27 cellular contexts compared by ENCODE assay signal in genomic region chr4:83293305-83294046, GRCh38.
"Had no signal": no experiment of that assay in that cellular context is flagged by ENCODE, and none has a peak within 500 bp of the region (broad histone marks: within the 10 kb centered on the region; RNA-seq: fewer than 3 reads in every experiment).

No MANE protein-coding gene starts in this region.

- H3K36me3 Mint-ChIP-seq: natural killer cell treated with Interleukin-12 subunit alpha and Interleukin-12 subunit beta and Interleukin-15 and Interleukin-18, amount 100 ng/mL, for 72 hours had no signal

- H3K4me3 ChIP-seq: adrenal gland, body of pancreas, coronary artery, dorsolateral prefrontal cortex, left lung, lower lobe of right lung, skin epidermis, tibial nerve had no signal

- H3K27ac ChIP-seq: adrenal gland, body of pancreas, coronary artery, dorsolateral prefrontal cortex, left lung, lower lobe of right lung, skin epidermis, tibial nerve, WERI-Rb-1 had no signal

- H3K9me3 ChIP-seq: adrenal gland, body of pancreas, left lung, lower lobe of right lung, tibial nerve had no signal

- H3K9me3 Mint-ChIP-seq: natural killer cell treated with Interleukin-12 subunit alpha and Interleukin-12 subunit beta and Interleukin-15 and Interleukin-18, amount 100 ng/mL, for 72 hours had no signal

- H3K27ac Mint-ChIP-seq: activated naive CD8-positive, alpha-beta T cell treated with anti-CD3 and anti-CD28 coated beads for 36 hours; natural killer cell treated with Interleukin-12 subunit alpha and Interleukin-12 subunit beta and Interleukin-15 and Interleukin-18, amount 100 ng/mL, for 72 hours had no signal

- ATAC-seq: activated CD4-positive, CD25-positive, alpha-beta regulatory T cell treated with anti-CD3 and anti-CD28 coated beads, Interleukin-2, amount 50 U/mL, for 24 hours; activated T-cell treated with anti-CD3 and anti-CD28 coated beads, Interleukin-2, amount 50 U/mL, for 4 hours; body of pancreas; left lung; lower lobe of right lung; natural killer cell treated with Interleukin-12 subunit alpha and Interleukin-12 subunit beta and Interleukin-15 and Interleukin-18, amount 100 ng/mL, for 72 hours; sciatic nerve had no signal

- H3K27me3 ChIP-seq: adrenal gland, body of pancreas, left lung, tibial nerve had no signal

- FAIRE-seq: frontal cortex, urothelium cell line had no signal

- H3K27me3 Mint-ChIP-seq: activated naive CD8-positive, alpha-beta T cell treated with anti-CD3 and anti-CD28 coated beads for 36 hours; natural killer cell treated with Interleukin-12 subunit alpha and Interleukin-12 subunit beta and Interleukin-15 and Interleukin-18, amount 100 ng/mL, for 72 hours had no signal

- H3K4me3 Mint-ChIP-seq: activated naive CD8-positive, alpha-beta T cell treated with anti-CD3 and anti-CD28 coated beads for 36 hours; activated T-cell treated with anti-CD3 and anti-CD28 coated beads, Interleukin-2, amount 50 U/mL, for 4 hours; natural killer cell treated with Interleukin-12 subunit alpha and Interleukin-12 subunit beta and Interleukin-15 and Interleukin-18, amount 100 ng/mL, for 72 hours had no signal

- DNase-seq: activated CD4-positive, alpha-beta T cell treated with anti-CD3 and anti-CD28 coated beads for 48 hours; activated CD4-positive, alpha-beta T cell treated with anti-CD3 and anti-CD28 coated beads, Interleukin-2, amount 50 U/mL, for 48 hours; activated CD8-positive, alpha-beta memory T cell treated with anti-CD3 and anti-CD28 coated beads, Interleukin-2, amount 50 U/mL, for 48 hours; activated naive CD4-positive, alpha-beta T cell; activated naive CD8-positive, alpha-beta T cell treated with anti-CD3 and anti-CD28 coated beads for 36 hours; activated T-cell treated with anti-CD3 and anti-CD28 coated beads, Interleukin-2, amount 50 U/mL, for 4 hours; adrenal gland; aorta; body of pancreas; dorsolateral prefrontal cortex; effector memory CD4-positive, alpha-beta T cell; kidney glomerular epithelial cell; left lung; lower lobe of right lung; mesendoderm; stimulated activated CD4-positive, alpha-beta T cell treated with anti-CD3 and anti-CD28 coated beads, Interleukin-12 subunit alpha, Interleukin-12 subunit beta, amount 100 ng/mL, for 4 hours; stimulated activated naive CD4-positive, alpha-beta T cell treated with Interleukin-2 at 50 U/mL for 16 hours; T1000; WERI-Rb-1 had no signal

- H3K4me1 ChIP-seq: adrenal gland, body of pancreas, left lung, lower lobe of right lung, tibial nerve had no signal

- H3K36me3 ChIP-seq: adrenal gland, lower lobe of right lung, tibial nerve, WERI-Rb-1 had no signal
